2 cellular contexts compared by ENCODE assay signal in genomic region chrX:9510980-9511379, GRCh38.
TF ChIP-seq lines count a peak whose summit lies in the region.

No MANE protein-coding gene starts in this region.

TF ChIP-seq in A549, 52 proteins besides CTCF, POLR2A, EP300 and RAD21:
- TF ChIP-seq ZC3H11A (IDR thresholded peaks at IDR 0.05) (no peak), MAFK (IDR thresholded peaks at IDR 0.05; ENCODE audit: partially characterized antibody) (peak; percentile 67)

TF ChIP-seq in K562, 482 proteins besides CTCF, POLR2A, EP300 and RAD21:
- no peak for TF ChIP-seq XRCC4 (IDR thresholded peaks at IDR 0.05; ENCODE audit: extremely low read depth, insufficient read depth, insufficient read length)
- no peak for TF ChIP-seq POLR2H (tag; IDR thresholded peaks at IDR 0.05; ENCODE audit: low read depth)
- no peak for TF ChIP-seq GATA2 (CRISPR knock-in tag; IDR thresholded peaks at IDR 0.05)
- peak; percentile 85 for TF ChIP-seq C11orf30 (IDR thresholded peaks at IDR 0.05; ENCODE audit: low read depth)
- peak; percentile 25; the same call in 1 of the 2 replicates for TF ChIP-seq NFE2 (IDR thresholded peaks at IDR 0.05; ENCODE audit: low read depth)
- TF ChIP-seq SETDB1 (IDR thresholded peaks at IDR 0.05; ENCODE audit: low read length) = no peak
- TF ChIP-seq MAFF (IDR thresholded peaks at IDR 0.05; ENCODE audit: low read length) = peak; percentile 70
- no peak for TF ChIP-seq BACH1 (tag; IDR thresholded peaks at IDR 0.05)
- TF ChIP-seq ZNF316 (IDR thresholded peaks at IDR 0.05) = peak; percentile 89
- no peak for TF ChIP-seq CBX3 (IDR thresholded peaks at IDR 0.05; ENCODE audit: borderline replicate concordance in 1 of 2, low read length in 2 of 2)
- no peak for TF ChIP-seq FOXJ2 (tag; IDR thresholded peaks at IDR 0.05)
- peak; percentile 80 for TF ChIP-seq MAFG (tag; conservative IDR thresholded peaks at IDR 0.05)
- no peak for TF ChIP-seq ZSCAN29 (IDR thresholded peaks at IDR 0.05)
- peak; percentile 76 for TF ChIP-seq MAFK (IDR thresholded peaks at IDR 0.05; ENCODE audit: low read length)
TF ChIP-seq in K562: peak in this region for 6.
